ENCODE assay signal across 21 cellular contexts in the genomic region with DNA sequence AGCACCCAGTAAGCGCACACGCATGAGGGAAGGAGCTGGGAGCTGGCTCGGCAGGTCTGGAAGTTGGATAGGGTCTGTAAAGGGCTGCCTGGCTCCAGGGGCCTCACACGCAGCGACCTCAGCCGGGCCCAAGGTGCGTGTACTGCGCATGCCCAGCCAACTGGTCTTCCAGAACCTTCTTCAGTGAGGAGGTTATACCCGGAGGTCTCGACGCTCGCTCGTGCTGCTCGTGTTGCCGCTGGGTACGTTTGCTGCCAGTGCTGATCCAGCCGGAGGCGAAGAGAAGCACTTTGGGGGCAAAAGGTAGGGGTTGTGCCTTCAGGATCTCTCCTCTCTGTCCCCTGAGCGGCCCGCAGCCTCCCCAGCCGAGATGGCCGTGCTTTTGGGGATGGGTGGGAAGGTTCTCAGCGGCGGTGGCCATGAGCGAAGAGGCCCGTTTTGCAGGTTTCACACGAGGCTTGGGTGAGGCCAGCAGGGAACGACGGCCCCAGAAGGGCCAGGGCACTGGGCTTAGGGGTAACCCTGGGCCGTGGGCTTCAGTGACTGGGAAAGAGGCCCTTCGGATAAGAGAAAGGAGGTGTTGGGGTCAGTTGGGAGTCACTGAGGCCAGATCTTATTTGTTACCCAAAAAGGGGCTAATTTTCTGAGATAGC. TPM values are rescaled to one million over a fixed set of nuclear protein-coding genes. Genes with fewer than 3 reads are reported as not detected.
DNase-seq lines count a peak whose midpoint lies in the region; ATAC-seq and TF ChIP-seq lines count a peak whose summit lies in the region.
"Had no signal": no experiment of that assay in that cellular context is flagged by ENCODE, and none has a peak within 500 bp of the region (broad histone marks: within the 10 kb centered on the region; RNA-seq: fewer than 3 reads in every experiment).

No MANE protein-coding gene starts in this region.

- no peaks in the 10 kb centered on the region for H3K79me2 ChIP-seq in osteoblast (ENCODE audit: insufficient read depth, low read length)

- TF ChIP-seq EP300 in upper lobe of left lung (IDR thresholded peaks at IDR 0.05) = no peak

- H3K27ac ChIP-seq in breast epithelium (peak overlapping the region; percentile 65 to 76), esophagus squamous epithelium (peak overlapping the region in 3 of 4 donors; percentile 64 to 74 (median 66)), osteoblast (ENCODE audit: low read depth, low read length) (peak overlapping the region; percentile 72), upper lobe of left lung (peak overlapping the region in 2 of 4 donors; percentile 1 to 41)
- H3K27ac ChIP-seq: 22Rv1, cardiac muscle cell had no signal

- TF ChIP-seq POLR2A in breast epithelium (IDR thresholded peaks at IDR 0.05) (no peak), esophagus squamous epithelium (IDR thresholded peaks at IDR 0.05) (no peak), upper lobe of left lung (IDR thresholded peaks at IDR 0.05) (no peak)

- H3K4me3 ChIP-seq in breast epithelium (peak overlapping the region in 1 of 3 donors; percentile 53), esophagus squamous epithelium (peak overlapping the region in 1 of 4 donors; percentile 20), osteoblast (ENCODE audit: insufficient read depth, low read length) (no peak overlapping the region), upper lobe of left lung (no peak overlapping the region)
- H3K4me3 ChIP-seq: cardiac muscle cell had no signal

- peak; percentile 7 to 27 for ATAC-seq in upper lobe of left lung (ENCODE audit: low FRiP score in 2 of 2)
- ATAC-seq in activated naive CD8-positive, alpha-beta T cell treated with anti-CD3 and anti-CD28 coated beads, Interleukin-2, amount 50 U/mL, for 24 hours = no peak

- peaks cover 8% of the 10 kb centered on the region for H3K4me1 Mint-ChIP-seq in MCF 10A (ENCODE audit: insufficient read depth, unreplicated experiment)
- no peaks in the 10 kb centered on the region for H3K4me1 Mint-ChIP-seq in activated naive CD8-positive, alpha-beta T cell treated with anti-CD3 and anti-CD28 coated beads, Interleukin-2, amount 50 U/mL, for 24 hours
- peaks cover 7% of the 10 kb centered on the region for H3K4me1 Mint-ChIP-seq in activated CD4-positive, alpha-beta memory T cell treated with anti-CD3 and anti-CD28 coated beads for 36 hours (ENCODE audit: low read depth)

- no TSS peak for BruUV-seq in MCF 10A (replicated peaks; lab: Mats Ljungman, UMichigan)

- H3K36me3 Mint-ChIP-seq in MCF 10A (ENCODE audit: insufficient read depth, unreplicated experiment) = no peaks in the 10 kb centered on the region
- H3K36me3 Mint-ChIP-seq in activated naive CD8-positive, alpha-beta T cell treated with anti-CD3 and anti-CD28 coated beads, Interleukin-2, amount 50 U/mL, for 24 hours (ENCODE audit: low read depth) = peaks cover under 1% of the 10 kb centered on the region
- no peaks in the 10 kb centered on the region for H3K36me3 Mint-ChIP-seq in activated CD4-positive, alpha-beta memory T cell treated with anti-CD3 and anti-CD28 coated beads for 36 hours

- no peaks in the 10 kb centered on the region for H3K36me3 ChIP-seq in breast epithelium
- H3K36me3 ChIP-seq in esophagus squamous epithelium = no peaks in the 10 kb centered on the region
- H3K36me3 ChIP-seq in osteoblast (ENCODE audit: insufficient read depth, low read length) = no peaks in the 10 kb centered on the region
- no peaks in the 10 kb centered on the region for H3K36me3 ChIP-seq in upper lobe of left lung
- H3K36me3 ChIP-seq: cardiac muscle cell had no signal

- no peaks in the 10 kb centered on the region for H3K27me3 ChIP-seq in breast epithelium
- H3K27me3 ChIP-seq in esophagus squamous epithelium = no peaks in the 10 kb centered on the region
- H3K27me3 ChIP-seq in osteoblast (ENCODE audit: insufficient read depth, low read length) = no peaks in the 10 kb centered on the region
- no peaks in the 10 kb centered on the region for H3K27me3 ChIP-seq in upper lobe of left lung

- no peak overlapping the region for H3K4me3 Mint-ChIP-seq in MCF 10A (ENCODE audit: unreplicated experiment)
- no peak overlapping the region for H3K4me3 Mint-ChIP-seq in activated naive CD8-positive, alpha-beta T cell treated with anti-CD3 and anti-CD28 coated beads, Interleukin-2, amount 50 U/mL, for 24 hours
- H3K4me3 Mint-ChIP-seq in activated CD4-positive, alpha-beta memory T cell treated with anti-CD3 and anti-CD28 coated beads for 36 hours = no peak overlapping the region
- H3K4me3 Mint-ChIP-seq: activated naive CD4-positive, alpha-beta T cell treated with anti-CD3 and anti-CD28 coated beads for 36 hours had no signal

- peak overlapping the region; percentile 74 for H3K4me2 ChIP-seq in osteoblast (ENCODE audit: insufficient read depth, low read length)

- intact Hi-C loops in breast epithelium (cut with DNase I; ENCODE audit: low total_unique reads) = no loop called here
- intact Hi-C loops in MCF 10A (cut with micrococcal nuclease) = no loop called here
- intact Hi-C loops in esophagus squamous epithelium (cut with DNase I) = no loop called here
- intact Hi-C loops in activated CD4-positive, alpha-beta memory T cell treated with anti-CD3 and anti-CD28 coated beads for 36 hours (cut with micrococcal nuclease) = no loop called here

- CTCF ChIA-PET in MCF 10A (lab: Yijun Ruan, JAX) = interaction anchor here (2.7 kb wide), 1 partner anchor 15 kb away, joined by 7 read pairs; no protein-coding TSS in a partner anchor
- CTCF ChIA-PET in activated CD4-positive, alpha-beta memory T cell treated with anti-CD3 and anti-CD28 coated beads for 36 hours (lab: Charles Lee) = no interaction called here

- peak overlapping the region; percentile 85 for H2AFZ ChIP-seq in osteoblast (ENCODE audit: low read length)

- no peaks in the 10 kb centered on the region for H3K9me3 Mint-ChIP-seq in MCF 10A (ENCODE audit: unreplicated experiment)
- H3K9me3 Mint-ChIP-seq in activated naive CD8-positive, alpha-beta T cell treated with anti-CD3 and anti-CD28 coated beads, Interleukin-2, amount 50 U/mL, for 24 hours = no peaks in the 10 kb centered on the region
- no peaks in the 10 kb centered on the region for H3K9me3 Mint-ChIP-seq in activated CD4-positive, alpha-beta memory T cell treated with anti-CD3 and anti-CD28 coated beads for 36 hours
- H3K9me3 Mint-ChIP-seq: activated naive CD4-positive, alpha-beta T cell treated with anti-CD3 and anti-CD28 coated beads for 36 hours had no signal

- no peaks in the 10 kb centered on the region for H3K4me1 ChIP-seq in breast epithelium
- H3K4me1 ChIP-seq in esophagus squamous epithelium = peaks cover 6 to 20% (median 13%) of the 10 kb centered on the region in 3 donors
- peaks cover 16% of the 10 kb centered on the region for H3K4me1 ChIP-seq in osteoblast (ENCODE audit: insufficient read depth, low read length)
- peaks cover 0 to 6% (median 5%) of the 10 kb centered on the region in 4 donors for H3K4me1 ChIP-seq in upper lobe of left lung

- no peak overlapping the region for H3K27ac Mint-ChIP-seq in MCF 10A (ENCODE audit: low read depth, unreplicated experiment)
- no peak overlapping the region for H3K27ac Mint-ChIP-seq in activated naive CD8-positive, alpha-beta T cell treated with anti-CD3 and anti-CD28 coated beads, Interleukin-2, amount 50 U/mL, for 24 hours
- H3K27ac Mint-ChIP-seq in activated CD4-positive, alpha-beta memory T cell treated with anti-CD3 and anti-CD28 coated beads for 36 hours = no peak overlapping the region
- H3K27ac Mint-ChIP-seq: activated naive CD4-positive, alpha-beta T cell treated with anti-CD3 and anti-CD28 coated beads for 36 hours; progenitor cell of endocrine pancreas had no signal

- POLR2A ChIA-PET in MCF 10A (lab: Yijun Ruan, JAX) = no interaction called here
- POLR2A ChIA-PET in activated CD4-positive, alpha-beta memory T cell treated with anti-CD3 and anti-CD28 coated beads for 36 hours (lab: Charles Lee) = no interaction called here

- H3K9me3 ChIP-seq in breast epithelium (no peaks in the 10 kb centered on the region), esophagus squamous epithelium (no peaks in the 10 kb centered on the region), osteoblast (ENCODE audit: low read depth, low read length) (no peaks in the 10 kb centered on the region), upper lobe of left lung (no peaks in the 10 kb centered on the region)

- 90 to 91% methylated on average over 2 to 9 of the region's 31 CpGs for WGBS in esophagus squamous epithelium, 2 donors
- WGBS in upper lobe of left lung, 2 donors = 94 to 96% methylated on average over 24 to 31 of the region's 31 CpGs

- no peak for TF ChIP-seq CTCF in breast epithelium (IDR thresholded peaks at IDR 0.05)
- TF ChIP-seq CTCF in MCF 10A (IDR thresholded peaks at IDR 0.05; ENCODE audit: unreplicated experiment) = no peak
- TF ChIP-seq CTCF in esophagus squamous epithelium (IDR thresholded peaks at IDR 0.05) = no peak
- no peak for TF ChIP-seq CTCF in osteoblast (IDR thresholded peaks at IDR 0.05; ENCODE audit: extremely low read depth, low read depth, low read length)
- no peak for TF ChIP-seq CTCF in upper lobe of left lung (IDR thresholded peaks at IDR 0.05)

- H3K27me3 Mint-ChIP-seq in MCF 10A (ENCODE audit: insufficient read depth, unreplicated experiment) = peaks cover 10% of the 10 kb centered on the region
- H3K27me3 Mint-ChIP-seq in activated naive CD8-positive, alpha-beta T cell treated with anti-CD3 and anti-CD28 coated beads, Interleukin-2, amount 50 U/mL, for 24 hours = peaks cover 3% of the 10 kb centered on the region
- peaks cover 2% of the 10 kb centered on the region for H3K27me3 Mint-ChIP-seq in activated CD4-positive, alpha-beta memory T cell treated with anti-CD3 and anti-CD28 coated beads for 36 hours

- DNase-seq in breast epithelium (ENCODE audit: low spot score in 2 of 2) = no peak
- DNase-seq in MCF 10A (ENCODE audit: unreplicated experiment) = no peak
- DNase-seq in esophagus squamous epithelium (lab: John Stamatoyannopoulos, UW) = no peak
- DNase-seq in osteoblast (ENCODE audit: insufficient read length, low spot score, missing footprints) = no peak
- peak in 1 of 2 donors; percentile 76 for DNase-seq in upper lobe of left lung
- DNase-seq in NCI-H1092 treated with DMSO at 0.1 percent for 48 hours (lab: John Stamatoyannopoulos, UW) = no peak
- no peak for DNase-seq in activated naive CD8-positive, alpha-beta T cell treated with anti-CD3 and anti-CD28 coated beads, Interleukin-2, amount 50 U/mL, for 24 hours
- DNase-seq in activated CD4-positive, alpha-beta memory T cell treated with anti-CD3 and anti-CD28 coated beads for 36 hours = no peak
- DNase-seq: activated naive CD4-positive, alpha-beta T cell treated with anti-CD3 and anti-CD28 coated beads for 36 hours; KG1; mesendoderm; NCI-H187; NCI-H524 treated with DMSO at 0.1 percent for 48 hours; SHP77; stimulated activated CD4-positive, alpha-beta T cell treated with anti-CD3 and anti-CD28 coated beads, Interleukin-4, amount 100 ng/mL, for 4 hours; stimulated activated naive CD4-positive, alpha-beta T cell had no signal

- no peaks in the 10 kb centered on the region for H4K20me1 ChIP-seq in osteoblast (ENCODE audit: insufficient read depth, low read length)

RNA-seq across cellular contexts. Expression of a gene that starts 3.8 kb away (rescaled TPM):
- total RNA-seq in breast epithelium (1 to 10 TPM in 2 of 3 donors, not detected in 1; 2.3 to 2.7 TPM), MCF 10A (2022) (not detected in 2 replicates), esophagus squamous epithelium (1 to 10 TPM in 1 of 4 donors, under 1 TPM in 2, not detected in 1; 0.11 to 5.6 (median 0.19) TPM), osteoblast (not detected in 2 replicates), upper lobe of left lung (1 to 10 TPM in 3 of 6 donors, under 1 TPM in 2, not detected in 1; 0.89 to 6.6 (median 1.3) TPM)
- total RNA-seq in activated CD4-positive, alpha-beta memory T cell treated with anti-CD3 and anti-CD28 coated beads for 36 hours = under 1 TPM; 0.10 to 0.14 TPM
- total RNA-seq: cardiac muscle cell, epithelial cell of proximal tubule, G401, progenitor cell of endocrine pancreas had no signal

RNA-seq across cellular contexts. Expression of a gene that starts 12.2 kb away (rescaled TPM):
- total RNA-seq in breast epithelium (1 to 10 TPM in 1 of 3 donors, not detected in 2; 1.2 TPM), MCF 10A (2022) (not detected in 2 replicates), esophagus squamous epithelium (1 to 10 TPM in 1 of 4 donors, under 1 TPM in 3; 0.35 to 8.9 (median 0.55) TPM), osteoblast (not detected in 2 replicates), upper lobe of left lung (1 to 10 TPM in 5 of 6 donors, under 1 TPM in 1; 0.46 to 7.3 (median 3.1) TPM)
- under 1 TPM; 0.36 to 0.51 TPM for total RNA-seq in activated CD4-positive, alpha-beta memory T cell treated with anti-CD3 and anti-CD28 coated beads for 36 hours
- total RNA-seq: cardiac muscle cell, G401, progenitor cell of endocrine pancreas had no signal

RNA-seq across cellular contexts. Expression of a gene that starts 20.4 kb away (rescaled TPM):
- total RNA-seq in breast epithelium (10 to 100 TPM; 33.6 to 46.4 (median 45.9) TPM), MCF 10A (2022) (50.1 and 57.6 TPM in 2 replicates), esophagus squamous epithelium (10 to 100 TPM; 15.0 to 36.2 (median 26.2) TPM), osteoblast (36.2 and 41.5 TPM in 2 replicates), upper lobe of left lung (10 to 100 TPM; 23.2 to 32.3 (median 28.1) TPM)
- 10 to 100 TPM; 35.9 to 40.5 TPM for total RNA-seq in activated CD4-positive, alpha-beta memory T cell treated with anti-CD3 and anti-CD28 coated beads for 36 hours

RNA-seq across cellular contexts. Expression of a gene that starts 24.7 kb away (rescaled TPM):
- total RNA-seq in breast epithelium (not detected), MCF 10A (2022) (not detected in 2 replicates), esophagus squamous epithelium (under 1 TPM in 1 of 4 donors, not detected in 3; 0.26 TPM), osteoblast (not detected in 2 replicates), upper lobe of left lung (under 1 TPM in 3 of 6 donors, not detected in 3; 0.30 to 0.98 (median 0.31) TPM)
- total RNA-seq in activated CD4-positive, alpha-beta memory T cell treated with anti-CD3 and anti-CD28 coated beads for 36 hours = not detected
- total RNA-seq: activated naive CD4-positive, alpha-beta T cell treated with anti-CD3 and anti-CD28 coated beads for 36 hours; cardiac muscle cell; G401; progenitor cell of endocrine pancreas had no signal
